ENCODE assay signal across 1 cellular context in the genomic region with DNA sequence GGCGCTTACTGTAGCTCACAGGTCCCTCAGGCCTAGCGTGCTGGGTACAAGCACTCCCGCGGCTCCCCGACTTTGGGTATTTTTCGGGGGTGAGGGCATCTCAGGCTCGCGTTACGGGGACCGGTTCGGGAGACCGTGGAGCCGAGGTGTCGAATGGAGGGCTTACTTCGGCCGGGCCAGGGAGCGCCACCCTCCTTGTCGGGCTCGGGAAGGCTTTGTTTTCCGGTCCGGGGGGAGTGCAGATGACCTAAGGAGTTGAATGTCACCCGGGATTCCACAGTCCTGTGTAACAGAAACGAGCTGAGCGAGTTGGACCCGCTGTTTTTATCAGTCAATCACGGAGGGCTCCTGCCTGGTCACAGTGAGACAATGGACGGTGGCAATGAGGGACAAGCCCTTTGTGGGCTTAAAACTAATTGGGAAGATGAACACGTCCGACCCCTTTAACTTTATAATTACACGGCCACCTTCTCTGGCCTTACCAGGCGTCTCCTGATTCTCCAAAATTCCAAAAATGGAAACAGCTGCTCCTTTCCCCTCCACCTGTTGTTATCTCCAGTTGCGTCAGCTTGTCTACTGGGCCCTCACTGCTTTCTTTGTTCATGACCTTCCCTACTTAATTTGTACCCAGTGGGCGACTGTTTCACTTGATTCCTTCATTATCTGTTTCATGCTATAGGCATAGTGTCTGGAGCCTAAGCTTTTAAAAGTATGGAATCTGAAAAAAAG.
TF ChIP-seq lines count a peak whose summit lies in the region.

No MANE protein-coding gene starts in this region.

TF ChIP-seq in H1, 55 proteins besides CTCF, POLR2A, EP300 and RAD21 (continued from another document):
- 0 out of 2 replicates have a peak, but pooled peaks have one; percentile 21 for TF ChIP-seq PHF8 (conservative IDR thresholded peaks at IDR 0.05; ENCODE audit: low read depth, low read length)
